22 cellular contexts compared by ENCODE assay signal in the genomic region with DNA sequence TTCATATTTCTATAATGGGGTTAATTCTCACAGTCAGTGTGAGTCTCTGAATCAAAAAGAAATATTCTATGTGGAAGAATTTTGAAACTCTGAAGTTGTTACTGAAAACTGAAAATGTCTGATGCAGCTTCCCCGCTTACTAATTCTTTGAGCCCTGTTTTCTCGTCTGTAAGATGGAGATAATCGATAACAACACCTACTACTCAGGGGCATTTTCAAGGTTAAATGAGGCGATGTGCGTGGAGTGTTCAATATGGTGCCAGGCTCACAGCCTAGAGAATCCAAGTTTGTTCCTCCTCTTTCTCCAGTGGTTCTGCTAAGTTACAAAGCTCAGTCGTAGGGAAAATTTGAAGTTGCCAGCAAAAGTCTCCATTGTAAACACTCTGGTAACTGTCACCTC.
"Had no signal": no experiment of that assay in that cellular context is flagged by ENCODE, and none has a peak within 500 bp of the region (broad histone marks: within the 10 kb centered on the region; RNA-seq: fewer than 3 reads in every experiment).

No MANE protein-coding gene starts in this region.

- H3K79me2 ChIP-seq: hepatocyte had no signal

- H3K27me3 ChIP-seq: dorsolateral prefrontal cortex, neural progenitor cell, ovary, right atrium auricular region, sigmoid colon, stomach had no signal

- H3K36me3 ChIP-seq: neural progenitor cell, ovary, right atrium auricular region, sigmoid colon, stomach, thoracic aorta had no signal

- H3K4me1 Mint-ChIP-seq: naive thymus-derived CD8-positive, alpha-beta T cell; neural progenitor cell had no signal

- H3K27me3 Mint-ChIP-seq: naive thymus-derived CD8-positive, alpha-beta T cell had no signal

- H3K9me3 Mint-ChIP-seq: naive thymus-derived CD8-positive, alpha-beta T cell; neural progenitor cell had no signal

- H3K4me3 Mint-ChIP-seq: naive thymus-derived CD8-positive, alpha-beta T cell; neural progenitor cell had no signal

- H3K4me1 ChIP-seq: neural progenitor cell, right atrium auricular region, sigmoid colon, stomach had no signal

- H3K27ac Mint-ChIP-seq: naive thymus-derived CD8-positive, alpha-beta T cell; neural progenitor cell had no signal

- H3K4me3 ChIP-seq: dorsolateral prefrontal cortex, hepatocyte, lung, neural progenitor cell, ovary, right atrium auricular region, sigmoid colon, skin epidermis, stomach, thoracic aorta had no signal

- H3K4me2 ChIP-seq: hepatocyte, neural progenitor cell had no signal

- H3K36me3 Mint-ChIP-seq: naive thymus-derived CD8-positive, alpha-beta T cell; neural progenitor cell had no signal

- DNase-seq: cortex of kidney; dorsolateral prefrontal cortex; effector CD8-positive, alpha-beta T cell; foreskin melanocyte; head of caudate nucleus; left colon; left ventricle myocardium superior; mesenchymal stem cell; naive thymus-derived CD8-positive, alpha-beta T cell; nucleus accumbens; ovary; sigmoid colon; stimulated activated CD4-positive, alpha-beta T cell treated with anti-CD3 and anti-CD28 coated beads, Interleukin-2, amount 100 ng/mL, for 24 hours; stomach; substantia nigra; trophoblast cell had no signal

- H3K9ac ChIP-seq: neural progenitor cell had no signal

- H3K9me3 ChIP-seq: ovary had no signal

- ATAC-seq: left colon; left ventricle myocardium superior; naive thymus-derived CD8-positive, alpha-beta T cell had no signal

- H3K27ac ChIP-seq: hepatocyte, neural progenitor cell, ovary, right atrium auricular region, sigmoid colon, skin epidermis, stomach, thoracic aorta had no signal
